ENCODE assay signal across 8 cellular contexts in the genomic region with DNA sequence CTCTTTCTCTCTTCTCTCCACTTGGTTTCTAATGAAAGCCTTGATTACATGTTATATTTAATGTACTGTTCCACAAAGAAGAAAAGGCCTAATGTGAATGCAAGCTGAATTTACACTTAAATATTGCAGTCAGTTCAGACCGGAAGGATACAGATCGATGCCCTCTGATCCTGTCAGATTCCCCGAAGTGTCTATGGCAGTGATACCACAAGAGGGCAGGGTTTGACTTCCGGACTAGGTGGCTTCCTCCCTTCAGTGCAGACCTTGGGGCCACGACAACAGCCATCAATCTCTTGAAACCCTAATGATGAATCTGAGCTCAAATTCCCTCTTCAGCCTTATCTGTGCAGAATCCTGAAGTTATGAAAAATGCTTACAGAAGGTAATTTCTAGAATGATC. TPM values are rescaled to one million over a fixed set of nuclear protein-coding genes. Genes with fewer than 3 reads are reported as not detected.
A peak's percentile ranks its signal among the peaks of the same experiment; 100 is the strongest.
DNase-seq lines count a peak whose midpoint lies in the region; ATAC-seq, FAIRE-seq and TF ChIP-seq lines count a peak whose summit lies in the region.

No MANE protein-coding gene starts in this region.

- H2AFZ ChIP-seq in fibroblast of lung (ENCODE audit: low read length): no peak overlapping the region

- no peak overlapping the region for H3K27ac Mint-ChIP-seq in activated CD4-positive, alpha-beta T cell treated with anti-CD3 and anti-CD28 coated beads, Interleukin-2, amount 10 ng/mL, durations not matched to agents 7 days and 5 days

- no peak overlapping the region for H3K27ac ChIP-seq in fibroblast of lung (ENCODE audit: insufficient read depth, low read length)
- no peak overlapping the region for H3K27ac ChIP-seq in upper lobe of left lung

- H3K9me3 ChIP-seq in fibroblast of lung (ENCODE audit: control insufficient read depth, insufficient read depth, low read depth, low read length) (no peaks in the 10 kb centered on the region), upper lobe of left lung (no peaks in the 10 kb centered on the region)

- peak; percentile 92 for FAIRE-seq in H54 (lab: Jason Lieb, UNC)

- H3K9ac ChIP-seq in fibroblast of lung (ENCODE audit: insufficient read depth, low read length): no peak overlapping the region

- no peak for TF ChIP-seq EP300 in upper lobe of left lung (IDR thresholded peaks at IDR 0.05)

- ATAC-seq in upper lobe of left lung (ENCODE audit: low FRiP score in 2 of 2): no peak

- no peaks in the 10 kb centered on the region for H3K27me3 ChIP-seq in fibroblast of lung (ENCODE audit: control insufficient read depth, insufficient read depth, low read length)
- no peaks in the 10 kb centered on the region for H3K27me3 ChIP-seq in upper lobe of left lung

- 31 to 36% methylated on average over 5 of the region's 5 CpGs for WGBS in upper lobe of left lung, 2 donors

- TF ChIP-seq POLR2A in H54 (IDR thresholded peaks at IDR 0.05; ENCODE audit: low read depth, low read length) (no peak), upper lobe of left lung (IDR thresholded peaks at IDR 0.05) (no peak)

- peak; percentile 15 for DNase-seq in activated CD4-positive, alpha-beta T cell treated with anti-CD3 and anti-CD28 coated beads, Interleukin-2, amount 10 ng/mL, durations not matched to agents 7 days and 5 days
- no peak for DNase-seq in activated CD4-positive, alpha-beta T cell treated with anti-CD3 and anti-CD28 coated beads, Interleukin-2, amount 50 U/mL, for 1 hour
- no peak for DNase-seq in H54 (ENCODE audit: insufficient read length, low spot score)
- peak; percentile 68 for DNase-seq in LHCN-M2 (ENCODE audit: low read depth)
- DNase-seq in RPMI8226: peak; percentile 45
- DNase-seq in fibroblast of lung (ENCODE audit: low read depth in 2 of 2): peak in 1 of 2 donors; percentile 31
- DNase-seq in posterior cingulate gyrus: peak; percentile 24 to 93 (median 66)
- no peak for DNase-seq in upper lobe of left lung

- no peaks in the 10 kb centered on the region for H4K20me1 ChIP-seq in fibroblast of lung (ENCODE audit: control insufficient read depth, extremely low read depth, insufficient read depth, low read length)

- no peaks in the 10 kb centered on the region for H3K4me1 Mint-ChIP-seq in activated CD4-positive, alpha-beta T cell treated with anti-CD3 and anti-CD28 coated beads, Interleukin-2, amount 10 ng/mL, durations not matched to agents 7 days and 5 days

- no peaks in the 10 kb centered on the region for H3K79me2 ChIP-seq in fibroblast of lung (ENCODE audit: control insufficient read depth, insufficient read depth, low read length)

- H3K4me3 ChIP-seq in fibroblast of lung (replicated peaks in 1 of 4; ENCODE audit: control extremely low read depth in 1 of 4, insufficient read depth in 1 of 4, low read depth in 3 of 4, low read length in 4 of 4): no peak overlapping the region
- H3K4me3 ChIP-seq in upper lobe of left lung: no peak overlapping the region

- H3K4me2 ChIP-seq in fibroblast of lung (ENCODE audit: extremely low read depth, insufficient read depth, low read length): no peak overlapping the region

- H3K4me1 ChIP-seq in fibroblast of lung (ENCODE audit: control insufficient read depth, extremely low read depth, insufficient read depth, low read length) (peaks cover 5% of the 10 kb centered on the region), upper lobe of left lung (peaks cover 0 to 4% (median 0%) of the 10 kb centered on the region in 4 donors)

- H3K4me3 Mint-ChIP-seq in activated CD4-positive, alpha-beta T cell treated with anti-CD3 and anti-CD28 coated beads, Interleukin-2, amount 10 ng/mL, durations not matched to agents 7 days and 5 days: no peak overlapping the region

- no peaks in the 10 kb centered on the region for H3K27me3 Mint-ChIP-seq in activated CD4-positive, alpha-beta T cell treated with anti-CD3 and anti-CD28 coated beads, Interleukin-2, amount 10 ng/mL, durations not matched to agents 7 days and 5 days

- POLR2A ChIA-PET in activated CD4-positive, alpha-beta T cell treated with anti-CD3 and anti-CD28 coated beads, Interleukin-2, amount 10 ng/mL, durations not matched to agents 7 days and 5 days (lab: Charles Lee): no interaction called here

- H3K36me3 Mint-ChIP-seq in activated CD4-positive, alpha-beta T cell treated with anti-CD3 and anti-CD28 coated beads, Interleukin-2, amount 10 ng/mL, durations not matched to agents 7 days and 5 days (ENCODE audit: low read depth): no peaks in the 10 kb centered on the region

- intact Hi-C loops in posterior cingulate gyrus (cut with DNase I): loop anchor here (1.0 to 10.0 kb wide), 3 partner anchors 130 to 548 kb away; no protein-coding TSS in a partner anchor

- CTCF ChIA-PET in activated CD4-positive, alpha-beta T cell treated with anti-CD3 and anti-CD28 coated beads, Interleukin-2, amount 10 ng/mL, durations not matched to agents 7 days and 5 days (lab: Charles Lee): interaction anchor here (0.7 kb wide), 1 partner anchor 13 kb away, joined by 3 read pairs; no protein-coding TSS in a partner anchor

- H3K36me3 ChIP-seq in fibroblast of lung (ENCODE audit: control insufficient read depth, insufficient read depth, low read length): no peaks in the 10 kb centered on the region
- no peaks in the 10 kb centered on the region for H3K36me3 ChIP-seq in upper lobe of left lung

- no peaks in the 10 kb centered on the region for H3K9me3 Mint-ChIP-seq in activated CD4-positive, alpha-beta T cell treated with anti-CD3 and anti-CD28 coated beads, Interleukin-2, amount 10 ng/mL, durations not matched to agents 7 days and 5 days

- TF ChIP-seq CTCF in fibroblast of lung (conservative IDR thresholded peaks at IDR 0.05 in 1 of 2, IDR thresholded peaks at IDR 0.05 in 1 of 2; ENCODE audit: low read depth in 1 of 2, low read length in 2 of 2) (peak; percentile 21 to 50), upper lobe of left lung (IDR thresholded peaks at IDR 0.05) (peak in 1 of 6 experiments; percentile 7)

RNA-seq across cellular contexts. Expression of gene AGTR1, which starts 29.5 kb away (rescaled TPM):
- not detected for total RNA-seq in activated CD4-positive, alpha-beta T cell treated with anti-CD3 and anti-CD28 coated beads, Interleukin-2, amount 10 ng/mL, durations not matched to agents 7 days and 5 days
- total RNA-seq in LHCN-M2 (2014; rRNA removed) (5.1 and 6.4 TPM in 2 replicates), fibroblast of lung (1.2 and 1.5 TPM in 2 replicates), upper lobe of left lung (1 to 10 TPM; 4.6 to 9.3 (median 5.9) TPM)
- 2.5 TPM for polyA plus RNA-seq in LHCN-M2 (2012)
- polyA plus RNA-seq in fibroblast of lung: 1.6 and 3.9 TPM in 2 replicates
- 1.1 and 2.0 TPM in 2 replicates for polyA plus RNA-seq in fibroblast of lung (2012)
- 0.15 TPM in 1 of 2 replicates, not detected in the other for polyA minus RNA-seq in fibroblast of lung (ENCODE audit: low replicate concordance)

Comparison
In these comparisons a context has a peak if more than half of its experiments do, and no peak if none do; other contexts are left out.
1. DNase-seq: peak in activated CD4-positive, alpha-beta T cell treated with anti-CD3 and anti-CD28 coated beads, Interleukin-2, amount 10 ng/mL, durations not matched to agents 7 days and 5 days (single experiment), LHCN-M2 (single experiment), RPMI8226 (single experiment) and posterior cingulate gyrus (10 of 10); none in activated CD4-positive, alpha-beta T cell treated with anti-CD3 and anti-CD28 coated beads, Interleukin-2, amount 50 U/mL, for 1 hour (single experiment), H54 (single experiment) and upper lobe of left lung (0 of 2).